In genomic region chr10:97771055-97771811, GRCh38 we compare ENCODE assay signal across 8 cellular contexts. TPM values are rescaled to one million over a fixed set of nuclear protein-coding genes. Genes with fewer than 3 reads are reported as not detected.
DNase-seq lines count a peak whose midpoint lies in the region; ATAC-seq and TF ChIP-seq lines count a peak whose summit lies in the region.

No MANE protein-coding gene starts in this region.

- no peak overlapping the region for H2BK15ac ChIP-seq in H9 (ENCODE audit: low read depth, low read length)

- H3K4me1 ChIP-seq in BLaER1 = peaks cover 14% of the 10 kb centered on the region
- no peaks in the 10 kb centered on the region for H3K4me1 ChIP-seq in H9 (ENCODE audit: insufficient read depth, low read length)
- H3K4me1 ChIP-seq in gastroesophageal sphincter = peaks cover 0 to 16% (median 0%) of the 10 kb centered on the region in 3 donors
- peaks cover 9% of the 10 kb centered on the region for H3K4me1 ChIP-seq in effector memory CD4-positive, alpha-beta T cell (ENCODE audit: control insufficient read depth, insufficient read depth, low read length, poor library complexity, severe bottlenecking)

- no peaks in the 10 kb centered on the region for H3K9me3 ChIP-seq in BLaER1
- H3K9me3 ChIP-seq in H9 (ENCODE audit: control insufficient read depth, low read depth, low read length) = no peaks in the 10 kb centered on the region
- no peaks in the 10 kb centered on the region for H3K9me3 ChIP-seq in gastroesophageal sphincter
- no peaks in the 10 kb centered on the region for H3K9me3 ChIP-seq in effector memory CD4-positive, alpha-beta T cell (ENCODE audit: control insufficient read depth, low read length)

- peaks cover 9% of the 10 kb centered on the region for H3K23me2 ChIP-seq in H9 (ENCODE audit: insufficient read length, low read depth, low read length, poor library complexity, severe bottlenecking)

- H3K9me3 Mint-ChIP-seq in H9 (peaks cover 0 to 2% of the 10 kb centered on the region in 2 experiments; a peak in 1 of 5 replicates), brain (peaks cover 0 to 3% (median 0%) of the 10 kb centered on the region in 5 experiments)

- peaks cover 72% of the 10 kb centered on the region for H3K27me3 Mint-ChIP-seq in H9 (ENCODE audit: low read depth)
- H3K27me3 Mint-ChIP-seq in brain = peaks cover 73% of the 10 kb centered on the region

- H3K27ac Mint-ChIP-seq in H9 (no peak overlapping the region), brain (no peak overlapping the region)

- H3K79me2 ChIP-seq in H9 (ENCODE audit: insufficient read depth, low read length) = no peaks in the 10 kb centered on the region

- DNase-seq in H9 (peak; percentile 67), left lobe of liver (ENCODE audit: low spot score) (no peak), NCI-H2196 treated with DMSO at 0.1 percent for 48 hours (lab: John Stamatoyannopoulos, UW; ENCODE audit: unreplicated experiment) (no peak)
- no peak for DNase-seq in effector memory CD4-positive, alpha-beta T cell

- H2AK5ac ChIP-seq in H9 (ENCODE audit: insufficient read length, low read length) = no peak overlapping the region

- no peak overlapping the region for H3K27ac ChIP-seq in BLaER1
- H3K27ac ChIP-seq in H9 (ENCODE audit: insufficient read length, low read depth, low read length) = no peak overlapping the region
- H3K27ac ChIP-seq in gastroesophageal sphincter = peak overlapping the region in 1 of 4 donors; percentile 19
- H3K27ac ChIP-seq in effector memory CD4-positive, alpha-beta T cell (ENCODE audit: insufficient read depth, low read length, poor library complexity, severe bottlenecking) = no peak overlapping the region

- H3K4me1 Mint-ChIP-seq in H9 (peaks cover 10 to 32% of the 10 kb centered on the region in 2 experiments), brain (peaks cover 14% of the 10 kb centered on the region)

- H3K4me3 ChIP-seq in BLaER1 (peak overlapping the region; percentile 60), gastroesophageal sphincter (peak overlapping the region in 1 of 2 donors; percentile 41)
- no peak overlapping the region for H3K4me3 ChIP-seq in effector memory CD4-positive, alpha-beta T cell (ENCODE audit: insufficient read depth, low read depth, low read length, poor library complexity, severe bottlenecking)

- no peak for TF ChIP-seq POLR2A in gastroesophageal sphincter (IDR thresholded peaks at IDR 0.05)

- TF ChIP-seq CTCF in H9 (conservative IDR thresholded peaks at IDR 0.05) = no peak
- no peak for TF ChIP-seq CTCF in brain (conservative IDR thresholded peaks at IDR 0.05)
- no peak for TF ChIP-seq CTCF in gastroesophageal sphincter (IDR thresholded peaks at IDR 0.05)

- H3K56ac ChIP-seq in H9 (ENCODE audit: insufficient read length, low read depth, low read length) = no peak overlapping the region

- H3K9ac ChIP-seq in BLaER1 = no peak overlapping the region
- no peak overlapping the region for H3K9ac ChIP-seq in H9 (ENCODE audit: extremely low read depth, insufficient read length, low read length)

- H2BK5ac ChIP-seq in H9 (ENCODE audit: insufficient read length, low read length) = no peak overlapping the region

- H3K18ac ChIP-seq in H9 (ENCODE audit: insufficient read length, low read depth, low read length) = no peak overlapping the region

- no peak for TF ChIP-seq EP300 in gastroesophageal sphincter (IDR thresholded peaks at IDR 0.05)

- H3K36me3 ChIP-seq in BLaER1 = no peaks in the 10 kb centered on the region
- H3K36me3 ChIP-seq in gastroesophageal sphincter = no peaks in the 10 kb centered on the region
- H3K36me3 ChIP-seq in effector memory CD4-positive, alpha-beta T cell (ENCODE audit: control insufficient read depth, insufficient read depth, low read length) = no peaks in the 10 kb centered on the region

- H3K4me3 Mint-ChIP-seq in H9 (peak overlapping the region; percentile 68 to 85), brain (peak overlapping the region; percentile 78 to 83 (median 82))

- no peak overlapping the region for H3K4ac ChIP-seq in H9 (ENCODE audit: low read depth, low read length)

- no CpG with 5 or more reads among the region's 75 CpGs for WGBS in H9 (ENCODE audit: extremely low coverage, insufficient read length, low lambda C conversion rate)
- 1 to 3% methylated on average over 12 to 17 of the region's 75 CpGs for WGBS in gastroesophageal sphincter (ENCODE audit: low coverage in 1 of 2), 2 donors

- H2BK20ac ChIP-seq in H9 (ENCODE audit: low read depth, low read length, poor library complexity, severe bottlenecking) = no peak overlapping the region

- H4K5ac ChIP-seq in H9 (ENCODE audit: insufficient read length, low read depth, low read length) = no peak overlapping the region

- no peak overlapping the region for H3T11ph ChIP-seq in H9 (ENCODE audit: low read length)

- H3K23ac ChIP-seq in H9 (ENCODE audit: insufficient read length, low read depth, low read length) = no peak overlapping the region

- H3K27me3 ChIP-seq in BLaER1 = peaks cover 59% of the 10 kb centered on the region
- peaks cover 19% of the 10 kb centered on the region; the same call in 1 of the 2 replicates for H3K27me3 ChIP-seq in H9 (ENCODE audit: insufficient read depth, low read length)
- peaks cover 76% of the 10 kb centered on the region for H3K27me3 ChIP-seq in gastroesophageal sphincter
- H3K27me3 ChIP-seq in effector memory CD4-positive, alpha-beta T cell (replicated peaks; ENCODE audit: control insufficient read depth, insufficient read depth, low read length, poor library complexity, severe bottlenecking) = peaks cover 14% of the 10 kb centered on the region

- H3K36me3 Mint-ChIP-seq in H9 (ENCODE audit: insufficient read depth in 1 of 3, low read depth in 3 of 3) (no peaks in the 10 kb centered on the region; a peak in 1 of 7 replicates), brain (no peaks in the 10 kb centered on the region)

- ATAC-seq in left lobe of liver (peak; percentile 15), gastroesophageal sphincter (no peak), HG03108 (IDR thresholded peaks at IDR 0.05; ENCODE audit: unreplicated experiment) (no peak)

- H3K4me2 ChIP-seq in BLaER1 (peak overlapping the region; percentile 80), H9 (ENCODE audit: insufficient read depth, insufficient read length, low read length) (peak overlapping the region; percentile 68)

- H4K20me1 ChIP-seq in BLaER1 = peaks cover 40% of the 10 kb centered on the region
- H4K20me1 ChIP-seq in H9 (ENCODE audit: control insufficient read depth, insufficient read depth, insufficient read length) = peaks cover 2% of the 10 kb centered on the region

- no peak overlapping the region for H4K8ac ChIP-seq in H9 (replicated peaks; ENCODE audit: insufficient read length, low read depth, low read length)

- H3K14ac ChIP-seq in H9 (ENCODE audit: insufficient read depth, low read length) = peak overlapping the region; percentile 54; the same call in 1 of the 2 replicates

- no peak overlapping the region for H4K91ac ChIP-seq in H9 (ENCODE audit: insufficient read length, low read depth, low read length)

- H3K79me1 ChIP-seq in H9 (ENCODE audit: insufficient read depth, low read depth, low read length, poor library complexity, severe bottlenecking) = no peaks in the 10 kb centered on the region

- no peak overlapping the region for H2BK120ac ChIP-seq in H9 (ENCODE audit: low read depth, low read length, poor library complexity, severe bottlenecking)

- H2AFZ ChIP-seq in H9 (ENCODE audit: low read length) = no peak overlapping the region

- no peak overlapping the region for H2BK12ac ChIP-seq in H9 (ENCODE audit: insufficient read length, low read depth, low read length)

RNA-seq across cellular contexts. Expression of gene SFRP5, which starts 0.6 kb away (rescaled TPM):
- total RNA-seq in H9 (2021) (1.7 and 1.8 TPM in 2 replicates), left lobe of liver (6.4 TPM), gastroesophageal sphincter (10 to 100 TPM; 11.9 to 34.4 (median 18.2) TPM)
- 1.9 TPM for polyA plus RNA-seq in brain (ENCODE audit: insufficient read depth, low read depth, low replicate concordance)

RNA-seq across cellular contexts. Expression of gene ZFYVE27, which starts 34.3 kb away (rescaled TPM):
- 32.2 and 33.2 TPM in 2 replicates for total RNA-seq in H9 (2021)
- polyA plus RNA-seq in brain (ENCODE audit: insufficient read depth, low read depth, low replicate concordance) = 27.4 TPM
- total RNA-seq in left lobe of liver = 10.7 TPM
- total RNA-seq in gastroesophageal sphincter = 10 to 100 TPM in 3 of 4 donors, 1 to 10 TPM in 1; 6.7 to 24.2 (median 19.2) TPM

RNA-seq across cellular contexts. Expression of gene MARVELD1, which starts 57.7 kb away (rescaled TPM):
- total RNA-seq in H9 (2021) (26.6 and 26.7 TPM in 2 replicates), left lobe of liver (2.0 TPM), gastroesophageal sphincter (100 to 1,000 TPM in 1 of 4 donors, 10 to 100 TPM in 3; 33.8 to 126 (median 58.7) TPM)
- polyA plus RNA-seq in brain (ENCODE audit: insufficient read depth, low read depth, low replicate concordance) = 5.8 TPM
